In the genomic region with DNA sequence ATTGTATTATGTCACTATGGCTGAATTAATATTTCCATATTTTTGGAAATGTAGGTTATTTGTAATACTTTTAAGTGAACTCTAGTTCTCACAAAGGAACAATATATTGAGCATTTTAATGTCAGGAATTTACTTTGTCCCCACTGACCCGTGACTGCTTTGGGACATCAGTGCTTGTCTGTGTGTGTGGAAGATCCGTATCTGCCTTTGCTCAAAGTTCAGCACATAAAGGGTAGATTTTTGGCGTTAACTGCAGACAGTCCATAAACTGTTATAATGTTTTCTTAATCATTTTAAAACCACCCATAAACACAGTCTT, we compare ENCODE assay signal across 18 cellular contexts. TPM values are rescaled to one million over a fixed set of nuclear protein-coding genes. Genes with fewer than 3 reads are reported as not detected.
DNase-seq lines count a peak whose midpoint lies in the region; ATAC-seq, FAIRE-seq and TF ChIP-seq lines count a peak whose summit lies in the region.
"Had no signal": no experiment of that assay in that cellular context is flagged by ENCODE, and none has a peak within 500 bp of the region (broad histone marks: within the 10 kb centered on the region; RNA-seq: fewer than 3 reads in every experiment).

No MANE protein-coding gene starts in this region.

- no peaks in the 10 kb centered on the region for H3K9me3 Mint-ChIP-seq in progenitor cell of endocrine pancreas (ENCODE audit: low read depth)
- H3K9me3 Mint-ChIP-seq in CD8-positive, alpha-beta memory T cell, result no peaks in the 10 kb centered on the region
- no peaks in the 10 kb centered on the region for H3K9me3 Mint-ChIP-seq in HFFc6
- H3K9me3 Mint-ChIP-seq: CD4-positive, alpha-beta memory T cell had no signal

- H3K27ac Mint-ChIP-seq in progenitor cell of endocrine pancreas, result peak overlapping the region; percentile 7
- no peak overlapping the region for H3K27ac Mint-ChIP-seq in CD8-positive, alpha-beta memory T cell
- no peak overlapping the region for H3K27ac Mint-ChIP-seq in HFFc6

- H3K27ac ChIP-seq in body of pancreas, result peak overlapping the region; percentile 5 to 71 (median 62)
- H3K27ac ChIP-seq in CD8-positive, alpha-beta memory T cell (ENCODE audit: low read depth, low read length), result no peak overlapping the region
- H3K27ac ChIP-seq: A549, C4-2B, HL-60 had no signal

- no peaks in the 10 kb centered on the region for H3K9me3 ChIP-seq in body of pancreas
- H3K9me3 ChIP-seq in CD8-positive, alpha-beta memory T cell (ENCODE audit: low read length), result no peaks in the 10 kb centered on the region
- H3K9me3 ChIP-seq: A549, BE2C, Caco-2, HAP-1 had no signal

- CTCF ChIA-PET in CD8-positive, alpha-beta memory T cell (lab: Charles Lee), result no interaction called here

- no peak overlapping the region for H3K4me3 ChIP-seq in body of pancreas
- H3K4me3 ChIP-seq in CD8-positive, alpha-beta memory T cell (ENCODE audit: low read length), result no peak overlapping the region
- H3K4me3 ChIP-seq: A549, HAP-1 had no signal

- TF ChIP-seq CTCF in body of pancreas (IDR thresholded peaks at IDR 0.05), result no peak
- TF ChIP-seq CTCF in progenitor cell of endocrine pancreas (IDR thresholded peaks at IDR 0.05; ENCODE audit: unreplicated experiment), result no peak
- no peak for TF ChIP-seq CTCF in HFFc6 (IDR thresholded peaks at IDR 0.05)

- H3K36me3 Mint-ChIP-seq in progenitor cell of endocrine pancreas (ENCODE audit: insufficient read depth) (peaks cover 15% of the 10 kb centered on the region), HFFc6 (ENCODE audit: low read depth) (peaks cover 15% of the 10 kb centered on the region)
- H3K36me3 Mint-ChIP-seq in CD8-positive, alpha-beta memory T cell, result peaks cover 0 to 52% (median 26%) of the 10 kb centered on the region in 3 donors

- intact Hi-C loops in body of pancreas (cut with DNase I), result no loop called here

- H3K36me3 ChIP-seq in body of pancreas (replicated peaks in 1 of 2; ENCODE audit: insufficient read depth in 1 of 2, low read depth in 2 of 2), result no peaks in the 10 kb centered on the region
- peaks cover 5% of the 10 kb centered on the region for H3K36me3 ChIP-seq in CD8-positive, alpha-beta memory T cell (ENCODE audit: insufficient read depth, low read length)
- H3K36me3 ChIP-seq: BE2C, HAP-1 had no signal

- H3K27me3 Mint-ChIP-seq in progenitor cell of endocrine pancreas, result no peaks in the 10 kb centered on the region
- H3K27me3 Mint-ChIP-seq in CD8-positive, alpha-beta memory T cell, result no peaks in the 10 kb centered on the region
- H3K27me3 Mint-ChIP-seq in HFFc6 (ENCODE audit: insufficient read depth), result no peaks in the 10 kb centered on the region
- H3K27me3 Mint-ChIP-seq: CD4-positive, alpha-beta memory T cell had no signal

- TF ChIP-seq POLR2A in body of pancreas (IDR thresholded peaks at IDR 0.05), result no peak
- TF ChIP-seq POLR2A in H54 (IDR thresholded peaks at IDR 0.05; ENCODE audit: low read depth, low read length), result no peak

- H3K4me1 Mint-ChIP-seq in progenitor cell of endocrine pancreas (ENCODE audit: low read depth), result no peaks in the 10 kb centered on the region
- peaks cover 6 to 14% (median 13%) of the 10 kb centered on the region in 3 donors for H3K4me1 Mint-ChIP-seq in CD8-positive, alpha-beta memory T cell
- no peaks in the 10 kb centered on the region for H3K4me1 Mint-ChIP-seq in HFFc6 (ENCODE audit: low read depth)

- 45 to 51% methylated on average over 3 of the region's 3 CpGs for WGBS in body of pancreas, 2 donors

- DNase-seq in body of pancreas (no peak), left lobe of liver (ENCODE audit: low spot score) (no peak), progenitor cell of endocrine pancreas (ENCODE audit: low spot score, unreplicated experiment) (no peak), HFFc6 (no peak), H54 (ENCODE audit: insufficient read length, low spot score) (no peak)
- no peak for DNase-seq in CD8-positive, alpha-beta memory T cell
- DNase-seq: BE2C; CD4-positive, alpha-beta memory T cell; DND-41; GDM1; GOT3 had no signal

- H3K27me3 ChIP-seq in body of pancreas, result no peaks in the 10 kb centered on the region
- no peaks in the 10 kb centered on the region for H3K27me3 ChIP-seq in CD8-positive, alpha-beta memory T cell (ENCODE audit: insufficient read depth, low read length, poor library complexity, severe bottlenecking)
- H3K27me3 ChIP-seq: BE2C had no signal

- H3K4me1 ChIP-seq in body of pancreas, result peaks cover 44% of the 10 kb centered on the region
- H3K4me1 ChIP-seq in CD8-positive, alpha-beta memory T cell (ENCODE audit: insufficient read depth, low read length), result no peaks in the 10 kb centered on the region
- H3K4me1 ChIP-seq: A549, BE2C, Caco-2, HAP-1 had no signal

- FAIRE-seq in H54 (lab: Jason Lieb, UNC), result no peak
- FAIRE-seq: A549, GM12892 had no signal

- ATAC-seq in body of pancreas (no peak), left lobe of liver (peak; percentile 62)
- ATAC-seq: A549 had no signal

- H3K4me3 Mint-ChIP-seq in progenitor cell of endocrine pancreas (ENCODE audit: low read depth) (no peak overlapping the region), HFFc6 (no peak overlapping the region)
- no peak overlapping the region for H3K4me3 Mint-ChIP-seq in CD8-positive, alpha-beta memory T cell
- H3K4me3 Mint-ChIP-seq: CD4-positive, alpha-beta memory T cell had no signal

- POLR2A ChIA-PET in CD8-positive, alpha-beta memory T cell (lab: Charles Lee), result no interaction called here

RNA-seq across cellular contexts. Expression of a gene that starts 39.3 kb away (rescaled TPM):
- total RNA-seq in body of pancreas, result 100 to 1,000 TPM; 195 to 198 TPM
- 0.20 TPM for total RNA-seq in left lobe of liver
- total RNA-seq in progenitor cell of endocrine pancreas, result 0.31 TPM in 1 of 2 replicates, not detected in the other
- under 1 TPM in 1 of 2 experiments, not detected in 1; 0.18 TPM for total RNA-seq in CD8-positive, alpha-beta memory T cell
- not detected for polyA plus RNA-seq in CD8-positive, alpha-beta memory T cell
- not detected for total RNA-seq in HFFc6 (2021; fragmentation: NEBNext Ultra II Directional; extraction: Animal tissue kit (Norgen Biotek cat#: 25700))
- total RNA-seq: Caco-2; CD4-positive, alpha-beta memory T cell had no signal
- polyA plus RNA-seq: A549; AG04450; CD4-positive, alpha-beta memory T cell had no signal

Comparison
In these comparisons a context has a peak if more than half of its experiments do, and no peak if none do; other contexts are left out.
1. RNA of a gene that starts 39.3 kb away (total RNA-seq): 195 to 198 TPM in body of pancreas; 0.20 TPM in left lobe of liver (single experiment), 0.18 TPM in CD8-positive, alpha-beta memory T cell, 0.31 TPM in progenitor cell of endocrine pancreas and not detected in HFFc6; every median in the first group is over 100 times any median in the second.